In genomic region chr3:13079051-13079450, GRCh38 we compare ENCODE assay signal across 25 cellular contexts. TPM values are rescaled to one million over a fixed set of nuclear protein-coding genes. Genes with fewer than 3 reads are reported as not detected.
A peak's percentile ranks its signal among the peaks of the same experiment; 100 is the strongest.
DNase-seq lines count a peak whose midpoint lies in the region; ATAC-seq, FAIRE-seq and TF ChIP-seq lines count a peak whose summit lies in the region.
"Had no signal": no experiment of that assay in that cellular context is flagged by ENCODE, and none has a peak within 500 bp of the region (broad histone marks: within the 10 kb centered on the region; RNA-seq: fewer than 3 reads in every experiment).

No MANE protein-coding gene starts in this region.

- ATAC-seq in pancreas, result peak in 3 of 4 donors; percentile 16 to 31 (median 24)
- no peak for ATAC-seq in HG03280 (IDR thresholded peaks at IDR 0.05; ENCODE audit: unreplicated experiment)
- ATAC-seq: heart left ventricle, left cardiac atrium had no signal

- peak overlapping the region; percentile 81 for H3K9ac ChIP-seq in Loucy (ENCODE audit: low read depth, low read length, poor library complexity, severe bottlenecking)

- H3K36me3 Mint-ChIP-seq in activated CD4-positive, alpha-beta T cell treated with anti-CD3 and anti-CD28 coated beads, Interleukin-2, amount 10 ng/mL, durations not matched to agents 7 days and 5 days (ENCODE audit: low read depth), result no peaks in the 10 kb centered on the region
- H3K36me3 Mint-ChIP-seq in type B pancreatic cell, result no peaks in the 10 kb centered on the region
- H3K36me3 Mint-ChIP-seq: naive B cell had no signal

- no peak overlapping the region for H2AFZ ChIP-seq in Loucy (ENCODE audit: low read length)

- 76 to 78% methylated on average over 7 of the region's 7 CpGs for WGBS in pancreas, 2 donors

- H3K27me3 ChIP-seq in Loucy (ENCODE audit: insufficient read depth, low read length, poor library complexity, severe bottlenecking) (no peaks in the 10 kb centered on the region), pancreas (no peaks in the 10 kb centered on the region), MG63 (peaks cover 2% of the 10 kb centered on the region; the same call in 1 of the 2 replicates)
- H3K27me3 ChIP-seq: right atrium auricular region had no signal

- H3K4me2 ChIP-seq in Loucy (ENCODE audit: low read depth, low read length, poor library complexity, severe bottlenecking), result peak overlapping the region; percentile 82

- H3F3A ChIP-seq in Loucy (ENCODE audit: low read depth), result no peaks in the 10 kb centered on the region; the same call in 1 of the 2 replicates

- no peaks in the 10 kb centered on the region for H3K9me2 ChIP-seq in Loucy (replicated peaks; ENCODE audit: low read depth, low read length)

- TF ChIP-seq CTCF in Loucy (conservative IDR thresholded peaks at IDR 0.05; ENCODE audit: low read length) (no peak), pancreas (IDR thresholded peaks at IDR 0.05) (no peak), type B pancreatic cell (conservative IDR thresholded peaks at IDR 0.05) (no peak)

- POLR2A ChIA-PET in activated CD4-positive, alpha-beta T cell treated with anti-CD3 and anti-CD28 coated beads, Interleukin-2, amount 10 ng/mL, durations not matched to agents 7 days and 5 days (lab: Charles Lee), result no interaction called here

- peak overlapping the region; percentile 63 for H3K27ac Mint-ChIP-seq in activated CD4-positive, alpha-beta T cell treated with anti-CD3 and anti-CD28 coated beads, Interleukin-2, amount 10 ng/mL, durations not matched to agents 7 days and 5 days
- no peak overlapping the region for H3K27ac Mint-ChIP-seq in type B pancreatic cell
- H3K27ac Mint-ChIP-seq: activated T-helper 2 cell treated with anti-CD3 and anti-CD28 coated beads, Interferon-gamma antibody, Interleukin-2, Interleukin-4, amounts not matched to agents 10 μg/mL and 5 μg/mL and 100 μg/mL, durations not matched to agents 14 hours and 24 hours and 36 hours; IgD-negative memory B cell had no signal

- no peak for DNase-seq in activated CD4-positive, alpha-beta T cell treated with anti-CD3 and anti-CD28 coated beads, Interleukin-2, amount 10 ng/mL, durations not matched to agents 7 days and 5 days
- DNase-seq in activated CD4-positive, alpha-beta T cell treated with anti-CD3 and anti-CD28 coated beads, Interleukin-2, amount 50 U/mL, for 4 hours, result no peak
- peak in 1 of 61 donors; percentile 45 for DNase-seq in caudate nucleus (lab: John Stamatoyannopoulos, UW)
- peak in 1 of 6 donors; percentile 27 for DNase-seq in pancreas
- no peak for DNase-seq in type B pancreatic cell (ENCODE audit: extremely low spot score, unreplicated experiment)
- DNase-seq in MG63, result no peak
- DNase-seq: activated CD4-positive, alpha-beta T cell treated with anti-CD3 and anti-CD28 coated beads for 48 hours; activated CD8-positive, alpha-beta memory T cell treated with anti-CD3 and anti-CD28 coated beads, Interleukin-2, amount 50 U/mL, for 48 hours; dermis blood vessel endothelial cell; GDM1; HCEC 1CT; left cardiac atrium; MM.1S; naive B cell; NCI-H2171; NCI-H526 treated with DMSO at 0.1 percent for 48 hours; stimulated activated CD4-positive, alpha-beta T cell treated with anti-CD3 and anti-CD28 coated beads, Interleukin-4, amount 100 ng/mL, for 24 hours had no signal

- H3K36me3 ChIP-seq in Loucy (ENCODE audit: insufficient read depth, low read length), result no peaks in the 10 kb centered on the region
- H3K36me3 ChIP-seq in pancreas, result no peaks in the 10 kb centered on the region
- no peaks in the 10 kb centered on the region for H3K36me3 ChIP-seq in MG63
- H3K36me3 ChIP-seq: heart left ventricle, right atrium auricular region had no signal

- peak overlapping the region; percentile 49 for H3K27ac ChIP-seq in caudate nucleus (ENCODE audit: low read depth, low read length)
- H3K27ac ChIP-seq in pancreas, result no peak overlapping the region
- H3K27ac ChIP-seq: C4-2B, right atrium auricular region had no signal

- H3K4me3 ChIP-seq in Loucy (ENCODE audit: low read length, poor library complexity, severe bottlenecking), result peak overlapping the region; percentile 69
- H3K4me3 ChIP-seq in pancreas, result no peak overlapping the region
- H3K4me3 ChIP-seq in MG63, result no peak overlapping the region
- H3K4me3 ChIP-seq: heart left ventricle, right atrium auricular region had no signal

- H3K4me1 ChIP-seq in Loucy (ENCODE audit: insufficient read depth, low read length, poor library complexity, severe bottlenecking), result peaks cover 74% of the 10 kb centered on the region
- H3K4me1 ChIP-seq in pancreas, result peaks cover 4 to 11% (median 9%) of the 10 kb centered on the region in 3 donors

- CTCF ChIA-PET in activated CD4-positive, alpha-beta T cell treated with anti-CD3 and anti-CD28 coated beads, Interleukin-2, amount 10 ng/mL, durations not matched to agents 7 days and 5 days (lab: Charles Lee), result no interaction called here

- peaks cover 22% of the 10 kb centered on the region for H3K4me1 Mint-ChIP-seq in activated CD4-positive, alpha-beta T cell treated with anti-CD3 and anti-CD28 coated beads, Interleukin-2, amount 10 ng/mL, durations not matched to agents 7 days and 5 days
- H3K4me1 Mint-ChIP-seq in type B pancreatic cell (ENCODE audit: unreplicated experiment), result peaks cover 6% of the 10 kb centered on the region

- peaks cover 15% of the 10 kb centered on the region for H3K79me2 ChIP-seq in Loucy (ENCODE audit: insufficient read depth, low read length)

- H3K27me3 Mint-ChIP-seq in activated CD4-positive, alpha-beta T cell treated with anti-CD3 and anti-CD28 coated beads, Interleukin-2, amount 10 ng/mL, durations not matched to agents 7 days and 5 days, result peaks cover 36% of the 10 kb centered on the region
- H3K27me3 Mint-ChIP-seq in type B pancreatic cell, result peaks cover 57% of the 10 kb centered on the region
- H3K27me3 Mint-ChIP-seq: naive B cell had no signal

- H3K9me3 ChIP-seq in Loucy (ENCODE audit: insufficient read depth, low read depth, low read length), result no peaks in the 10 kb centered on the region
- no peaks in the 10 kb centered on the region for H3K9me3 ChIP-seq in pancreas
- no peaks in the 10 kb centered on the region for H3K9me3 ChIP-seq in MG63
- H3K9me3 ChIP-seq: heart left ventricle, right atrium auricular region had no signal

- no peaks in the 10 kb centered on the region for H4K20me1 ChIP-seq in Loucy (ENCODE audit: insufficient read depth, low read length, poor library complexity, severe bottlenecking)

- H3K9me3 Mint-ChIP-seq in activated CD4-positive, alpha-beta T cell treated with anti-CD3 and anti-CD28 coated beads, Interleukin-2, amount 10 ng/mL, durations not matched to agents 7 days and 5 days, result no peaks in the 10 kb centered on the region
- no peaks in the 10 kb centered on the region for H3K9me3 Mint-ChIP-seq in type B pancreatic cell
- H3K9me3 Mint-ChIP-seq: activated T-helper 2 cell treated with anti-CD3 and anti-CD28 coated beads, Interferon-gamma antibody, Interleukin-2, Interleukin-4, amounts not matched to agents 10 μg/mL and 5 μg/mL and 100 μg/mL, durations not matched to agents 14 hours and 24 hours and 36 hours; IgD-negative memory B cell; naive B cell had no signal

- H3K4me3 Mint-ChIP-seq in activated CD4-positive, alpha-beta T cell treated with anti-CD3 and anti-CD28 coated beads, Interleukin-2, amount 10 ng/mL, durations not matched to agents 7 days and 5 days, result no peak overlapping the region
- H3K4me3 Mint-ChIP-seq in type B pancreatic cell, result no peak overlapping the region
- H3K4me3 Mint-ChIP-seq: IgD-negative memory B cell had no signal

- intact Hi-C loops in pancreas (cut with DNase I), result no loop called here

- no peak for FAIRE-seq in pancreas (lab: Jason Lieb, UNC)
- FAIRE-seq: GM18507 had no signal

RNA-seq across cellular contexts. Expression of gene IQSEC1, which starts 5.8 kb away (rescaled TPM):
- 10 to 100 TPM; 58.2 to 70.4 TPM for total RNA-seq in activated CD4-positive, alpha-beta T cell treated with anti-CD3 and anti-CD28 coated beads, Interleukin-2, amount 10 ng/mL, durations not matched to agents 7 days and 5 days
- total RNA-seq in pancreas, result 10 to 100 TPM; 20.5 to 27.9 (median 23.9) TPM
- polyA plus RNA-seq in pancreas, result 10 to 100 TPM; 15.0 to 15.9 TPM
- total RNA-seq in type B pancreatic cell (ENCODE audit: low replicate concordance), result 28.5 and 33.1 TPM in 2 replicates
- 4.9 and 8.3 TPM in 2 replicates for total RNA-seq in MG63 (2014; rRNA removed; shearing (Covaris generic); ENCODE audit: low replicate concordance)
